ENCODE assay signal across 12 cellular contexts in the genomic region with DNA sequence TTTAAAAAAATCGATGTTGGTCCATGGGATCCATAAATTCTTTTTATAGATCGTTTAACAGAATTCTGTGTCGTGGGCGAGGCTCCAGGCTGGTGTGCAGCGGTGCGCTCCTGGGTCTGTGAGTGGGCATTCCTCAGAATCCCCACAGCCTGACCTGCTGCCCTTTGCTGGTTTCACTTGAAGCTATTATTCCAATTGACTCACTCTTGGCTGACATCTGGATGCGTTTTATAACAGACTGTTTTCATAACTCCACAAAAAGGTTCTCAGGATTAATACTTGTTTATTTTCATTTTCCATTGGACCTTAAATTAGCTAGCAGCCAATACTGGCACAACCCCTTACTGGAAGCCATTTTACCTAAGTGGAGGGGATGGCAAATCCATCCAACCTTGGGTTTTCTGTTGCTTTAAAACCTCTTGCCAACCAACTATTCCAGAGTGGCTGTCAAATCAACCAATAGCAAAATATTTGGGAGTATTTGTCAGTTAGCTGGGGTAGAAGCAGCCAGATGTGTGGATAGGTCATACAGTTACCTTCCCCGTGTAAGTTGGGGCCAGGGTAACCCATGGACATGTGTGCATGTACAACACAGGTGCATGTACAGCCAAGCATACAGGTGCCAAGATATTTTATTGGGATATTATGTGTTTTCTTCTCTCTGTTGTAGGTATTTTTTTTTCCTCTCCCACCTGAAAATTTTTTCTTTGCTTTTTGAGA.
A peak's percentile ranks its signal among the peaks of the same experiment; 100 is the strongest.
DNase-seq lines count a peak whose midpoint lies in the region; ATAC-seq and TF ChIP-seq lines count a peak whose summit lies in the region.
"Had no signal": no experiment of that assay in that cellular context is flagged by ENCODE, and none has a peak within 500 bp of the region (broad histone marks: within the 10 kb centered on the region; RNA-seq: fewer than 3 reads in every experiment).

No MANE protein-coding gene starts in this region.

- H3K4me3 ChIP-seq in BJ (ENCODE audit: low read depth, low read length): no peak overlapping the region
- no peak overlapping the region for H3K4me3 ChIP-seq in Loucy (ENCODE audit: low read length, poor library complexity, severe bottlenecking)
- H3K4me3 ChIP-seq in osteoblast (ENCODE audit: insufficient read depth, low read length): no peak overlapping the region
- no peak overlapping the region for H3K4me3 ChIP-seq in CD4-positive, alpha-beta memory T cell (ENCODE audit: low read length in 2 of 2)
- H3K4me3 ChIP-seq: colonic mucosa, uterus had no signal

- DNase-seq in BJ (ENCODE audit: low read depth) (peak; percentile 91), epidermal melanocyte (ENCODE audit: insufficient read length, low spot score) (peak; percentile 64), osteoblast (ENCODE audit: insufficient read length, low spot score, missing footprints) (peak; percentile 92), NCI-H1105 (lab: John Stamatoyannopoulos, UW) (no peak)
- no peak for DNase-seq in stimulated activated CD4-positive, alpha-beta T cell treated with anti-CD3 and anti-CD28 coated beads, Interleukin-2, amount 100 ng/mL, for 48 hours
- no peak for DNase-seq in CD4-positive, alpha-beta memory T cell
- DNase-seq: activated T-cell treated with anti-CD3 and anti-CD28 coated beads, Interleukin-2, amount 50 U/mL, for 4 hours; colonic mucosa; natural killer cell; uterus had no signal

- H3K27ac Mint-ChIP-seq in CD4-positive, alpha-beta memory T cell: no peak overlapping the region

- POLR2A ChIA-PET in BJ (lab: Charles Lee): interaction anchor here (0.6 to 0.8 kb wide), 3 partner anchors 10 to 58 kb away, joined by 3 to 12 read pairs (median 3); no protein-coding TSS in a partner anchor
- POLR2A ChIA-PET in CD4-positive, alpha-beta memory T cell (lab: Charles Lee; ENCODE audit: partially characterized antibody): interaction anchor here (0.8 kb wide), 1 partner anchor 1609 kb away, joined by 3 read pairs; no protein-coding TSS in a partner anchor

- TF ChIP-seq CTCF in BJ (IDR thresholded peaks at IDR 0.05; ENCODE audit: insufficient read depth, low read depth, low read length) (no peak), Loucy (conservative IDR thresholded peaks at IDR 0.05; ENCODE audit: low read length) (no peak), osteoblast (IDR thresholded peaks at IDR 0.05; ENCODE audit: extremely low read depth, low read depth, low read length) (no peak)

- H3K9me2 ChIP-seq in Loucy (replicated peaks; ENCODE audit: low read depth, low read length): 0 out of 2 replicates have a peak, but pooled peaks cover 4% of the 10 kb centered on the region

- H3K36me3 Mint-ChIP-seq in CD4-positive, alpha-beta memory T cell: no peaks in the 10 kb centered on the region
- H3K36me3 Mint-ChIP-seq: natural killer cell had no signal

- peak overlapping the region; percentile 31 for H3K9ac ChIP-seq in Loucy (ENCODE audit: low read depth, low read length, poor library complexity, severe bottlenecking)

- ATAC-seq in GM21381 (IDR thresholded peaks at IDR 0.05; ENCODE audit: unreplicated experiment): no peak
- ATAC-seq: activated T-cell treated with anti-CD3 and anti-CD28 coated beads, Interleukin-2, amount 50 U/mL, for 4 hours; natural killer cell had no signal

- H3K27ac ChIP-seq in osteoblast (ENCODE audit: low read depth, low read length): peak overlapping the region; percentile 87
- no peak overlapping the region for H3K27ac ChIP-seq in CD4-positive, alpha-beta memory T cell (ENCODE audit: low read depth, low read length)
- H3K27ac ChIP-seq: colonic mucosa, uterus had no signal

- H3K27me3 ChIP-seq in BJ (ENCODE audit: control insufficient read depth, insufficient read depth, low read length) (no peaks in the 10 kb centered on the region), Loucy (ENCODE audit: insufficient read depth, low read length, poor library complexity, severe bottlenecking) (no peaks in the 10 kb centered on the region), osteoblast (ENCODE audit: insufficient read depth, low read length) (no peaks in the 10 kb centered on the region)
- H3K27me3 ChIP-seq in CD4-positive, alpha-beta memory T cell (ENCODE audit: insufficient read depth, low read length): no peaks in the 10 kb centered on the region
- H3K27me3 ChIP-seq: colonic mucosa, uterus had no signal

- H2AFZ ChIP-seq in Loucy (ENCODE audit: low read length) (peak overlapping the region; percentile 62; the same call in 1 of the 2 replicates), osteoblast (ENCODE audit: low read length) (no peak overlapping the region)

- H3K4me1 ChIP-seq in Loucy (ENCODE audit: insufficient read depth, low read length, poor library complexity, severe bottlenecking): peaks cover 98% of the 10 kb centered on the region
- H3K4me1 ChIP-seq in osteoblast (ENCODE audit: insufficient read depth, low read length): peaks cover 51% of the 10 kb centered on the region
- peaks cover 20% of the 10 kb centered on the region for H3K4me1 ChIP-seq in CD4-positive, alpha-beta memory T cell (ENCODE audit: insufficient read depth, low read length)
- H3K4me1 ChIP-seq: colonic mucosa, uterus had no signal

- no peaks in the 10 kb centered on the region for H3K9me3 Mint-ChIP-seq in CD4-positive, alpha-beta memory T cell
- H3K9me3 Mint-ChIP-seq: activated T-cell treated with anti-CD3 and anti-CD28 coated beads, Interleukin-2, amount 50 U/mL, for 4 hours; natural killer cell had no signal

- H3K4me3 Mint-ChIP-seq in CD4-positive, alpha-beta memory T cell: peak overlapping the region in 1 of 8 donors; percentile 31
- H3K4me3 Mint-ChIP-seq: activated T-cell treated with anti-CD3 and anti-CD28 coated beads, Interleukin-2, amount 50 U/mL, for 4 hours had no signal

- H3K79me2 ChIP-seq in Loucy (ENCODE audit: insufficient read depth, low read length): no peaks in the 10 kb centered on the region
- H3K79me2 ChIP-seq in osteoblast (ENCODE audit: insufficient read depth, low read length): no peaks in the 10 kb centered on the region

- H3K9me3 ChIP-seq in Loucy (ENCODE audit: insufficient read depth, low read depth, low read length) (no peaks in the 10 kb centered on the region), osteoblast (ENCODE audit: low read depth, low read length) (no peaks in the 10 kb centered on the region)
- H3K9me3 ChIP-seq in CD4-positive, alpha-beta memory T cell (ENCODE audit: control insufficient read depth in 1 of 2, low read length in 2 of 2): no peaks in the 10 kb centered on the region
- H3K9me3 ChIP-seq: colonic mucosa, uterus had no signal

- peaks cover 19 to 47% (median 32%) of the 10 kb centered on the region in 4 donors for H3K4me1 Mint-ChIP-seq in CD4-positive, alpha-beta memory T cell

- H4K20me1 ChIP-seq in Loucy (ENCODE audit: insufficient read depth, low read length, poor library complexity, severe bottlenecking) (no peaks in the 10 kb centered on the region), osteoblast (ENCODE audit: insufficient read depth, low read length) (no peaks in the 10 kb centered on the region)

- intact Hi-C loops in CD4-positive, alpha-beta memory T cell (cut with micrococcal nuclease): no loop called here

- CTCF ChIA-PET in BJ (lab: Yijun Ruan, JAX): interaction anchor here (1.0 to 2.0 kb wide), 2 partner anchors 119 to 136 kb away, joined by 5 to 6 read pairs; no protein-coding TSS in a partner anchor
- CTCF ChIA-PET in CD4-positive, alpha-beta memory T cell (lab: Charles Lee; ENCODE audit: partially characterized antibody): interaction anchor here (1.1 kb wide), 1 partner anchor 9 kb away, joined by 3 read pairs; no protein-coding TSS in a partner anchor

- H3K36me3 ChIP-seq in BJ (ENCODE audit: control insufficient read depth, insufficient read depth, low read length): no peaks in the 10 kb centered on the region
- H3K36me3 ChIP-seq in Loucy (ENCODE audit: insufficient read depth, low read length): no peaks in the 10 kb centered on the region
- no peaks in the 10 kb centered on the region for H3K36me3 ChIP-seq in osteoblast (ENCODE audit: insufficient read depth, low read length)
- no peaks in the 10 kb centered on the region for H3K36me3 ChIP-seq in CD4-positive, alpha-beta memory T cell (ENCODE audit: insufficient read depth, low read length)
- H3K36me3 ChIP-seq: colonic mucosa, uterus had no signal

- H3K27me3 Mint-ChIP-seq in CD4-positive, alpha-beta memory T cell: no peaks in the 10 kb centered on the region

- H3K4me2 ChIP-seq in Loucy (ENCODE audit: low read depth, low read length, poor library complexity, severe bottlenecking) (peak overlapping the region; percentile 64), osteoblast (ENCODE audit: insufficient read depth, low read length) (peak overlapping the region; percentile 35)

- H3F3A ChIP-seq in Loucy (ENCODE audit: low read depth): peaks cover 10% of the 10 kb centered on the region

Comparison
In these comparisons a context has a peak if more than half of its experiments do, and no peak if none do; other contexts are left out.
1. DNase-seq: peak in BJ (single experiment), epidermal melanocyte (single experiment) and osteoblast (single experiment); none in NCI-H1105 (single experiment), stimulated activated CD4-positive, alpha-beta T cell treated with anti-CD3 and anti-CD28 coated beads, Interleukin-2, amount 100 ng/mL, for 48 hours (0 of 2) and CD4-positive, alpha-beta memory T cell (0 of 5).